9 cellular contexts compared by ENCODE assay signal in the genomic region with DNA sequence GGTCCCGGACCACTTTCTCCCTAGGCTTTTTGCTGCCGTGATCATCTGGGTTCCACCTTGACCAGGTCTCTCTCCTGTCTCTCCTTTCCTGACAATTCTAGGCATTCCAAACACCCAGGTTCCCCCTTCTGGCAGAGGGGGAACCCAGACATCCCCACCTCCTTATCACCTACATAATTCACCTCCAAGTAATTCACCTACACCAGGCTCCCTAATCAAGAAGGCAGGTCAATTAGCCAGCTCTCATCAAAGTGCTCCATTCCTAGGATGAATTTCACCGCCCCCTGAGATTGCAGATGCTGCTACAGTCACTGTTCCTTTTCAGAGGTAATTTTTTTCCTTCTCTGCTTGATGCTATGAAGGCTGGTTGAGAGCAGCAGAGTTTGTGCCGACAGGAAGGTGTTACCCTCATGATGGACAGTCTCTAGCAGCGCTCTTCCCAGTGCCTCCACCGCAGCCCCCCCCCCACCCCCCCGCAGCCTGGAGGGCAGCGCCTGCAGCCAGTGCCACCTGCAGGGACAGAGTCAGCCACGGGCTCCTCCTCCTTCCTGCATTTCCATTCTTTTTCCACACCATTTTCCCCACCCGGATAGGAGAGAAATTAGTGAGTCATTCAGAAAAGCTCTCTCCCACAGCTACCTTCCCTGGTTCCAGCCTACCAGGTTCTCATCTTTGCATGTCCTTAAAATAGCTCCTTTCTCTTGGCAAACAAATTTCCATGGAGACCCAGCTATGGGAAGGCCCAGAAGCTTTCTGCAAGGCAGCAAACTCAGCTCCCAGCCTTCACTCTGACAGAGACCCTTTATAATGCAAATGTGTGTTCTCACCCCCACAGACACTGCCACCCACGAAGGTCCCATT. TPM values are rescaled to one million over a fixed set of nuclear protein-coding genes. Genes with fewer than 3 reads are reported as not detected.
DNase-seq lines count a peak whose midpoint lies in the region; ATAC-seq, FAIRE-seq and TF ChIP-seq lines count a peak whose summit lies in the region.
"Had no signal": no experiment of that assay in that cellular context is flagged by ENCODE, and none has a peak within 500 bp of the region (broad histone marks: within the 10 kb centered on the region; RNA-seq: fewer than 3 reads in every experiment).

No MANE protein-coding gene starts in this region.

- WGBS in A549 (ENCODE audit: missing lambda C conversion rate): 45% methylated on average over 10 of the region's 11 CpGs

- H3K9ac ChIP-seq in HCT116 (ENCODE audit: low read length): no peak overlapping the region
- no peak overlapping the region for H3K9ac ChIP-seq in keratinocyte (ENCODE audit: control insufficient read depth, extremely low read depth, insufficient read depth, low read length)

- H3K4me3 ChIP-seq in A549: no peak overlapping the region
- no peak overlapping the region for H3K4me3 ChIP-seq in HCT116 (replicated peaks in 1 of 2; ENCODE audit: low read depth in 1 of 2, low read length in 2 of 2)
- H3K4me3 ChIP-seq in keratinocyte (ENCODE audit: control insufficient read depth in 2 of 3, extremely low read depth in 1 of 3, insufficient read depth in 2 of 3, low read depth in 1 of 3, low read length in 3 of 3): no peak overlapping the region
- no peak overlapping the region for H3K4me3 ChIP-seq in coronary artery

- H3K27me3 Mint-ChIP-seq in activated naive CD8-positive, alpha-beta T cell treated with anti-CD3 and anti-CD28 coated beads, Interleukin-2, amount 10 ng/mL, durations not matched to agents 7 days and 5 days: no peaks in the 10 kb centered on the region

- H3K27me3 ChIP-seq in HCT116 (ENCODE audit: insufficient read depth, low read length) (no peaks in the 10 kb centered on the region), keratinocyte (ENCODE audit: control insufficient read depth, extremely low read depth, insufficient read depth, low read length) (peaks cover 8% of the 10 kb centered on the region)

- no peak for FAIRE-seq in A549 (lab: Jason Lieb, UNC)
- FAIRE-seq in keratinocyte (lab: Jason Lieb, UNC): peak; percentile 90

- H2AFZ ChIP-seq in HCT116 (ENCODE audit: low read depth, low read length, poor library complexity, severe bottlenecking) (no peak overlapping the region), keratinocyte (ENCODE audit: control insufficient read depth, low read length) (no peak overlapping the region)

- H3K4me1 ChIP-seq in A549 (peaks cover 19% of the 10 kb centered on the region), HCT116 (ENCODE audit: control insufficient read depth in 1 of 2, insufficient read depth in 2 of 2, low read length in 2 of 2) (peaks cover 34 to 53% of the 10 kb centered on the region in 2 experiments), keratinocyte (ENCODE audit: control insufficient read depth, extremely low read depth, insufficient read depth, low read length) (peaks cover 45% of the 10 kb centered on the region)

- POLR2A ChIA-PET in A549 (lab: Yijun Ruan, JAX): interaction anchor here (0.6 kb wide), 1 partner anchor 35 kb away, joined by 3 read pairs; no protein-coding TSS in a partner anchor
- POLR2A ChIA-PET in HCT116 (lab: Charles Lee): no interaction called here
- POLR2A ChIA-PET in activated naive CD8-positive, alpha-beta T cell treated with anti-CD3 and anti-CD28 coated beads, Interleukin-2, amount 10 ng/mL, durations not matched to agents 7 days and 5 days (lab: Charles Lee): no interaction called here
- POLR2A ChIA-PET in HEK293T (lab: Yijun Ruan, JAX): interaction anchor here (0.6 kb wide), 1 partner anchor 38 kb away, joined by 3 read pairs; no protein-coding TSS in a partner anchor

- H4K20me1 ChIP-seq in HCT116 (ENCODE audit: insufficient read depth) (no peaks in the 10 kb centered on the region), keratinocyte (ENCODE audit: control insufficient read depth, extremely low read depth, insufficient read depth, low read length) (no peaks in the 10 kb centered on the region)

- no peak for TF ChIP-seq EP300 in A549 (IDR thresholded peaks at IDR 0.05)

- TF ChIP-seq RAD21 in A549 (conservative IDR thresholded peaks at IDR 0.05 in 1 of 2, IDR thresholded peaks at IDR 0.05 in 1 of 2) (no peak), HCT116 (IDR thresholded peaks at IDR 0.05; ENCODE audit: low read depth) (no peak)

- peaks cover 10% of the 10 kb centered on the region for H3K4me1 Mint-ChIP-seq in activated naive CD8-positive, alpha-beta T cell treated with anti-CD3 and anti-CD28 coated beads, Interleukin-2, amount 10 ng/mL, durations not matched to agents 7 days and 5 days

- no peaks in the 10 kb centered on the region for H3K9me2 ChIP-seq in HCT116 (ENCODE audit: insufficient read depth)

- H3K9me3 ChIP-seq in A549 (no peaks in the 10 kb centered on the region), HCT116 (ENCODE audit: control insufficient read depth in 1 of 2, insufficient read depth in 1 of 2, low read depth in 1 of 2, low read length in 2 of 2) (no peaks in the 10 kb centered on the region), keratinocyte (ENCODE audit: control insufficient read depth, low read depth, low read length) (peaks cover 5% of the 10 kb centered on the region)

- H3K9me3 Mint-ChIP-seq in activated naive CD8-positive, alpha-beta T cell treated with anti-CD3 and anti-CD28 coated beads, Interleukin-2, amount 10 ng/mL, durations not matched to agents 7 days and 5 days: no peaks in the 10 kb centered on the region

- H3K36me3 ChIP-seq in HCT116 (ENCODE audit: control insufficient read depth in 1 of 2, insufficient read depth in 2 of 2, low read length in 2 of 2) (no peaks in the 10 kb centered on the region), keratinocyte (ENCODE audit: control insufficient read depth in 2 of 2, extremely low read depth in 1 of 2, insufficient read depth in 2 of 2, low read length in 2 of 2) (peaks cover 0 to 4% of the 10 kb centered on the region in 2 experiments)

- TF ChIP-seq CTCF in A549 (IDR thresholded peaks at IDR 0.05) (no peak), HCT116 (IDR thresholded peaks at IDR 0.05 in 2 of 3, conservative IDR thresholded peaks at IDR 0.05 in 1 of 3; ENCODE audit: borderline replicate concordance in 1 of 3, insufficient read depth in 1 of 3, low read depth in 2 of 3, low read length in 2 of 3) (no peak), keratinocyte (optimal IDR thresholded peaks at IDR 0.05 in 1 of 3, IDR thresholded peaks at IDR 0.05 in 1 of 3, conservative IDR thresholded peaks at IDR 0.05 in 1 of 3; ENCODE audit: extremely low read depth in 1 of 3, insufficient read depth in 2 of 3, low read length in 3 of 3) (no peak), coronary artery (IDR thresholded peaks at IDR 0.05) (no peak)

- no peaks in the 10 kb centered on the region for H3K79me2 ChIP-seq in HCT116 (ENCODE audit: insufficient read depth, low read length)
- H3K79me2 ChIP-seq in keratinocyte (ENCODE audit: control insufficient read depth, insufficient read depth, low read length): no peaks in the 10 kb centered on the region

- CTCF ChIA-PET in A549 (lab: Yijun Ruan, JAX): interaction anchor here (0.6 to 2.3 kb wide), 5 partner anchors 8 to 24 kb away, joined by 3 to 8 read pairs (median 3); no protein-coding TSS in a partner anchor
- CTCF ChIA-PET in HCT116 (lab: Charles Lee): interaction anchor here (1.0 to 1.3 kb wide), 3 partner anchors 9 to 42 kb away, joined by 3 to 4 read pairs (median 3); partner anchors contain the start of gene ATG16L1
- CTCF ChIA-PET in HEK293T (lab: Yijun Ruan, JAX): no interaction called here

- dilution Hi-C loops in keratinocyte (cut with MboI; ENCODE audit: extremely low pct_ligation_motif_present, low sequenced_read_pairs): no loop called here

- no TSS peak for BruUV-seq in HCT116 (replicated peaks; lab: Mats Ljungman, UMichigan)

- peak overlapping the region; percentile 44 for H3K27ac Mint-ChIP-seq in activated naive CD8-positive, alpha-beta T cell treated with anti-CD3 and anti-CD28 coated beads, Interleukin-2, amount 10 ng/mL, durations not matched to agents 7 days and 5 days

- RAD21 ChIA-PET in HCT116 (lab: Charles Lee; ENCODE audit: low non-redundant PET in 1 of 2, low total read pairs in 2 of 2, uncharacterized antibody in 2 of 2, unreplicated experiment in 2 of 2): interaction anchor here in 1 of 2 experiments (0.6 kb wide), 1 partner anchor 35 kb away, joined by 3 read pairs; no protein-coding TSS in a partner anchor

- TF ChIP-seq POLR2A in A549 (IDR thresholded peaks at IDR 0.05; ENCODE audit: low read length): no peak
- no peak for TF ChIP-seq POLR2A in HCT116 (IDR thresholded peaks at IDR 0.05; ENCODE audit: borderline replicate concordance, extremely low read depth, insufficient read depth, insufficient read length)

- DNase-seq in A549 (ENCODE audit: low read depth in 1 of 2, low spot score in 1 of 2): peak; percentile 28 to 34
- DNase-seq in HCT116 (ENCODE audit: low read depth, low spot score): peak; percentile 16
- no peak for DNase-seq in activated naive CD8-positive, alpha-beta T cell treated with anti-CD3 and anti-CD28 coated beads, Interleukin-2, amount 10 ng/mL, durations not matched to agents 7 days and 5 days
- DNase-seq in keratinocyte (ENCODE audit: low read depth, low spot score): peak; percentile 19
- DNase-seq in coronary artery (ENCODE audit: low spot score): no peak
- no peak for DNase-seq in NCI-H2081 treated with DMSO at 0.1 percent for 48 hours (lab: John Stamatoyannopoulos, UW)
- no peak for DNase-seq in HEK293T (ENCODE audit: extremely low spot score)
- no peak for DNase-seq in activated effector memory CD4-positive, alpha-beta T cell treated with Interleukin-2 at 50 U/mL for 16 hours
- DNase-seq: DMS79 treated with DMSO at 0.1 percent for 48 hours had no signal

- H3K4me2 ChIP-seq in A549 (peak overlapping the region; percentile 43), HCT116 (ENCODE audit: low read length) (peak overlapping the region; percentile 58), keratinocyte (ENCODE audit: control insufficient read depth, extremely low read depth, insufficient read depth, low read depth, low read length) (peak overlapping the region; percentile 64)

- H3K27ac ChIP-seq in A549 (peak overlapping the region; percentile 16 to 47; a peak in 3 of 6 replicates), HCT116 (ENCODE audit: low read depth, low read length) (no peak overlapping the region), keratinocyte (ENCODE audit: control insufficient read depth, insufficient read depth, low read length) (no peak overlapping the region), coronary artery (peak overlapping the region in 1 of 2 donors; percentile 42)

- ATAC-seq in A549: peak; percentile 60 to 68
- peak; percentile 52 for ATAC-seq in HCT116
- ATAC-seq in activated naive CD8-positive, alpha-beta T cell treated with anti-CD3 and anti-CD28 coated beads, Interleukin-2, amount 10 ng/mL, durations not matched to agents 7 days and 5 days (ENCODE audit: low read depth): no peak

- peaks cover 18% of the 10 kb centered on the region for H3K36me3 Mint-ChIP-seq in activated naive CD8-positive, alpha-beta T cell treated with anti-CD3 and anti-CD28 coated beads, Interleukin-2, amount 10 ng/mL, durations not matched to agents 7 days and 5 days

- no peak overlapping the region for H3K4me3 Mint-ChIP-seq in activated naive CD8-positive, alpha-beta T cell treated with anti-CD3 and anti-CD28 coated beads, Interleukin-2, amount 10 ng/mL, durations not matched to agents 7 days and 5 days

- intact Hi-C loops in HCT116 (cut with micrococcal nuclease): no loop called here

- H3K9me1 ChIP-seq in keratinocyte (ENCODE audit: control insufficient read depth, extremely low read depth, insufficient read depth, low read length): no peaks in the 10 kb centered on the region

RNA-seq across cellular contexts. Expression of gene ATG16L1, which starts 42.1 kb away (rescaled TPM):
- polyA plus RNA-seq in A549 (2011; rRNA removed) (70.9 and 72.3 TPM in 2 replicates), A549 (2017; fragmentation: RNase III; extraction: RNeasy Plus Mini Kit Qiagen cat#74134 plus additional on column Dnase treatment) (42.5 to 45.1 TPM (median 44.5 TPM) in 3 replicates), keratinocyte (33.1 to 38.5 TPM (median 34.1 TPM) in 3 replicates)
- 33.9 and 40.9 TPM in 2 replicates for polyA plus RNA-seq in A549 (2012; cell fraction: cytosol; rRNA removed)
- polyA plus RNA-seq in A549 (2012; cell fraction: nucleus; rRNA removed): 58.9 and 71.6 TPM in 2 replicates
- 49.8 and 52.7 TPM in 2 replicates for polyA minus RNA-seq in A549 (2011; rRNA and poly(A)+ RNA removed)
- 43.4 TPM for total RNA-seq in HCT116 (2021; ENCODE audit: unreplicated experiment)
- 16.3 and 19.0 TPM in 2 replicates for polyA plus RNA-seq in HCT116 (2012)
- total RNA-seq in activated naive CD8-positive, alpha-beta T cell treated with anti-CD3 and anti-CD28 coated beads, Interleukin-2, amount 10 ng/mL, durations not matched to agents 7 days and 5 days: 10 to 100 TPM; 60.8 to 67.6 TPM
- 58.1 TPM for polyA plus RNA-seq in keratinocyte (2011; ENCODE audit: low read depth)
- polyA plus RNA-seq in keratinocyte (2011; cell fraction: cytosol; rRNA removed): 19.5 and 25.4 TPM in 2 replicates
- 58.8 and 70.9 TPM in 2 replicates for polyA plus RNA-seq in keratinocyte (2011; cell fraction: nucleus; rRNA removed)
- 17.9 and 20.1 TPM in 2 replicates for polyA plus RNA-seq in keratinocyte (2012; ENCODE audit: low replicate concordance)
- 15.5 to 42.1 TPM (median 21.1 TPM) in 3 replicates for polyA minus RNA-seq in keratinocyte
- polyA minus RNA-seq in keratinocyte (2011; cell fraction: cytosol; rRNA and poly(A)+ RNA removed): 26.1 TPM
- 30.6 and 41.3 TPM in 2 replicates for polyA minus RNA-seq in keratinocyte (2011; cell fraction: nucleus; rRNA and poly(A)+ RNA removed)

Comparison
In these comparisons a context has a peak if more than half of its experiments do, and no peak if none do; other contexts are left out.
1. DNase-seq: peak in A549 (2 of 2), HCT116 (single experiment) and keratinocyte (single experiment); none in activated naive CD8-positive, alpha-beta T cell treated with anti-CD3 and anti-CD28 coated beads, Interleukin-2, amount 10 ng/mL, durations not matched to agents 7 days and 5 days (single experiment), coronary artery (single experiment), NCI-H2081 treated with DMSO at 0.1 percent for 48 hours (single experiment), HEK293T (single experiment) and activated effector memory CD4-positive, alpha-beta T cell treated with Interleukin-2 at 50 U/mL for 16 hours (single experiment).
2. H3K27ac ChIP-seq: peak in A549 (2 of 2); none in HCT116 (single experiment) and keratinocyte (single experiment).
3. POLR2A ChIA-PET loops: an anchor here in A549 (0.6 kb wide) and HEK293T (0.6 kb wide); none called in HCT116 and activated naive CD8-positive, alpha-beta T cell treated with anti-CD3 and anti-CD28 coated beads, Interleukin-2, amount 10 ng/mL, durations not matched to agents 7 days and 5 days.
4. Peak in every context shown above with its lines, with median percentiles within 50 percentile points of each other: H3K4me2 ChIP-seq.